In the genomic region with DNA sequence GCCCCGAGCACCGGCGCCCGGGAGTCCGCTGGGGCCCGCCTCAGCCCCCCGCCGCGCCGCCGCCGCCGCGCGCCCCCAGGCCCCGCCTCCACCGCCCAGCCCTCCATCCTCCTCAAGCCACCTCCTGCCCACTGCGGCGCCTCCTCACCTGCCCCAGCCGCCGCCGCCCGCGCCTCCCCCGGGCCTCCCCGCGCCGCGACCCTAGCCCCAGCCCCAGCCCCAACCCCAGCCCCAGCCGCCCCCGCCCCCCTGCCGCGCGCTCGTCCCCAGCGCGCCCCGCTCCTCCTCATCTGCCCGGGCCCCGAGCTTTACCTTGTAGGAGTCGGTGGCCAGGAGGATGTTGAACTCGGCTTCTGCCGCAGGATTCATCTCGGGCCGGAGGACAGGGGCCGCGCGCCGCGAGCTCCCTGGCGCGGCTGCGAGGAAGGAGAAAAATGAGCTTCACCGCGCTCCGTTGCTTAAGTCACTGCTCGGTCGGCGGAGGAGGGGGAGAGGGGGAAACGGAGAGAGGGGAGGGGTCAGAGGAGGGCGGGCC, we compare ENCODE assay signal across 8 cellular contexts. TPM values are rescaled to one million over a fixed set of nuclear protein-coding genes. Genes with fewer than 3 reads are reported as not detected.
A peak's percentile ranks its signal among the peaks of the same experiment; 100 is the strongest.
DNase-seq lines count a peak whose midpoint lies in the region; ATAC-seq and TF ChIP-seq lines count a peak whose summit lies in the region.

A gene (minus strand): TSS at position 468 of the 535 bp plus-strand sequence. CDS start 99 bp downstream, at position 369.

- peak; percentile 12 for ATAC-seq in GM19328 (IDR thresholded peaks at IDR 0.05; ENCODE audit: unreplicated experiment)

- H3K36me3 Mint-ChIP-seq in T-helper 2 cell treated with Interferon-gamma antibody and Interleukin-4, amounts not matched to agents 5 μg/mL and 100 μg/mL, for 36 hours (ENCODE audit: low read depth), result peaks cover 10% of the 10 kb centered on the region
- peaks cover 50% of the 10 kb centered on the region for H3K36me3 Mint-ChIP-seq in stimulated activated naive CD8-positive, alpha-beta T cell treated with anti-CD3 and anti-CD28 coated beads, Interleukin-15, Interleukin-2, amounts not matched to agents 100 ng/mL and 50 ng/mL, for 24 hours (ENCODE audit: low read depth)

- no peaks in the 10 kb centered on the region for H3K4me1 ChIP-seq in mesenchymal stem cell (ENCODE audit: control insufficient read depth, insufficient read depth, low read depth, low read length)

- H3K9me3 ChIP-seq in mesenchymal stem cell (ENCODE audit: control insufficient read depth, low read length), result no peaks in the 10 kb centered on the region

- H2BK5ac ChIP-seq in mesenchymal stem cell (ENCODE audit: low read depth, low read length, poor library complexity, severe bottlenecking), result peak within 1 kb of the TSS; percentile 91

- no peak for TF ChIP-seq CTCF in C4-2B (conservative IDR thresholded peaks at IDR 0.05)
- TF ChIP-seq CTCF in dorsolateral prefrontal cortex (IDR thresholded peaks at IDR 0.05 in 54 of 56, conservative IDR thresholded peaks at IDR 0.05 in 2 of 56; ENCODE audit: low read depth in 1 of 56, partially characterized antibody in 56 of 56), result no peak

- H3K18ac ChIP-seq in mesenchymal stem cell (ENCODE audit: low read depth in 1 of 2, low read length in 2 of 2), result peak within 1 kb of the TSS; percentile 82 to 96

- H3K4me1 Mint-ChIP-seq in T-helper 2 cell treated with Interferon-gamma antibody and Interleukin-4, amounts not matched to agents 5 μg/mL and 100 μg/mL, for 36 hours (ENCODE audit: low read depth), result peaks cover 43% of the 10 kb centered on the region
- H3K4me1 Mint-ChIP-seq in stimulated activated naive CD8-positive, alpha-beta T cell treated with anti-CD3 and anti-CD28 coated beads, Interleukin-15, Interleukin-2, amounts not matched to agents 100 ng/mL and 50 ng/mL, for 24 hours (ENCODE audit: low read depth), result peaks cover 58% of the 10 kb centered on the region

- H2BK120ac ChIP-seq in mesenchymal stem cell (ENCODE audit: low read depth, low read length), result peak within 1 kb of the TSS; percentile 91

- H3K27me3 Mint-ChIP-seq in T-helper 2 cell treated with Interferon-gamma antibody and Interleukin-4, amounts not matched to agents 5 μg/mL and 100 μg/mL, for 36 hours (ENCODE audit: low read depth), result no peaks in the 10 kb centered on the region
- H3K27me3 Mint-ChIP-seq in stimulated activated naive CD8-positive, alpha-beta T cell treated with anti-CD3 and anti-CD28 coated beads, Interleukin-15, Interleukin-2, amounts not matched to agents 100 ng/mL and 50 ng/mL, for 24 hours, result no peaks in the 10 kb centered on the region

- peak within 1 kb of the TSS; percentile 95 for H4K91ac ChIP-seq in mesenchymal stem cell (ENCODE audit: low read length)

- H3K27ac ChIP-seq in C4-2B (peak within 1 kb of the TSS; percentile 93), dorsolateral prefrontal cortex (peak within 1 kb of the TSS; percentile 80 to 98 (median 94)), mesenchymal stem cell (ENCODE audit: low read length, poor library complexity, severe bottlenecking) (peak within 1 kb of the TSS; percentile 97)

- H3K23ac ChIP-seq in mesenchymal stem cell (ENCODE audit: low read length in 2 of 2), result peak within 1 kb of the TSS in 1 of 2 experiments; percentile 64

- peak within 1 kb of the TSS in 1 of 2 experiments; percentile 19 for H3K14ac ChIP-seq in mesenchymal stem cell (ENCODE audit: low read length in 2 of 2)

- intact Hi-C loops in dorsolateral prefrontal cortex (cut with DNase I), result loop anchor here (2.0 to 10.0 kb wide), 8 partner anchors 107 to 230 kb away; a partner anchor contains a TSS

- H2BK15ac ChIP-seq in mesenchymal stem cell (ENCODE audit: low read depth, poor library complexity, severe bottlenecking), result peak within 1 kb of the TSS; percentile 92

- H3K27me3 ChIP-seq in dorsolateral prefrontal cortex (no peaks in the 10 kb centered on the region), mesenchymal stem cell (ENCODE audit: control insufficient read depth in 1 of 2, insufficient read depth in 1 of 2, low read length in 2 of 2) (no peaks in the 10 kb centered on the region)

- peak within 1 kb of the TSS; percentile 45 to 77 for H3K4ac ChIP-seq in mesenchymal stem cell (ENCODE audit: low read depth in 1 of 2, low read length in 2 of 2)

- no peaks in the 10 kb centered on the region for H3K9me3 Mint-ChIP-seq in T-helper 2 cell treated with Interferon-gamma antibody and Interleukin-4, amounts not matched to agents 5 μg/mL and 100 μg/mL, for 36 hours
- H3K9me3 Mint-ChIP-seq in stimulated activated naive CD8-positive, alpha-beta T cell treated with anti-CD3 and anti-CD28 coated beads, Interleukin-15, Interleukin-2, amounts not matched to agents 100 ng/mL and 50 ng/mL, for 24 hours, result peaks cover 7% of the 10 kb centered on the region

- H3K9ac ChIP-seq in mesenchymal stem cell (ENCODE audit: low read length), result peak within 1 kb of the TSS; percentile 99

- H2AFZ ChIP-seq in mesenchymal stem cell (ENCODE audit: low read depth, low read length), result peak within 1 kb of the TSS; percentile 59

- peaks cover 0 to 6% of the 10 kb centered on the region in 2 experiments for H3K36me3 ChIP-seq in mesenchymal stem cell (ENCODE audit: control insufficient read depth in 1 of 2, insufficient read depth in 2 of 2, low read depth in 1 of 2, low read length in 2 of 2)

- DNase-seq in HT1080 (ENCODE audit: low read depth), result no peak
- DNase-seq in T-helper 2 cell treated with Interferon-gamma antibody and Interleukin-4, amounts not matched to agents 5 μg/mL and 100 μg/mL, for 36 hours (ENCODE audit: low spot score), result peak; percentile 66
- DNase-seq in dorsolateral prefrontal cortex, result peak in 4 of 10 donors; percentile 45 to 87 (median 54)
- DNase-seq in mesenchymal stem cell, result no peak
- no peak for DNase-seq in OCI-M1 (lab: John Stamatoyannopoulos, UW)

- no peaks in the 10 kb centered on the region for H3K79me1 ChIP-seq in mesenchymal stem cell (replicated peaks; ENCODE audit: low read length, poor library complexity, severe bottlenecking)

- peak within 1 kb of the TSS; percentile 63 for H2AK5ac ChIP-seq in mesenchymal stem cell (ENCODE audit: low read length, severe bottlenecking)

- H3K27ac Mint-ChIP-seq in T-helper 2 cell treated with Interferon-gamma antibody and Interleukin-4, amounts not matched to agents 5 μg/mL and 100 μg/mL, for 36 hours, result peak within 1 kb of the TSS; percentile 98
- H3K27ac Mint-ChIP-seq in stimulated activated naive CD8-positive, alpha-beta T cell treated with anti-CD3 and anti-CD28 coated beads, Interleukin-15, Interleukin-2, amounts not matched to agents 100 ng/mL and 50 ng/mL, for 24 hours, result peak within 1 kb of the TSS; percentile 100

- peak within 1 kb of the TSS; percentile 97 for H4K8ac ChIP-seq in mesenchymal stem cell (ENCODE audit: low read length)

- peak within 1 kb of the TSS; percentile 96 for H3K4me3 Mint-ChIP-seq in T-helper 2 cell treated with Interferon-gamma antibody and Interleukin-4, amounts not matched to agents 5 μg/mL and 100 μg/mL, for 36 hours
- H3K4me3 Mint-ChIP-seq in stimulated activated naive CD8-positive, alpha-beta T cell treated with anti-CD3 and anti-CD28 coated beads, Interleukin-15, Interleukin-2, amounts not matched to agents 100 ng/mL and 50 ng/mL, for 24 hours, result peak within 1 kb of the TSS; percentile 97

- H3K4me2 ChIP-seq in mesenchymal stem cell (ENCODE audit: low read length, poor library complexity, severe bottlenecking), result peak within 1 kb of the TSS; percentile 80

- H3K4me3 ChIP-seq in dorsolateral prefrontal cortex, result peak within 1 kb of the TSS; percentile 63 to 98 (median 86)
- H3K4me3 ChIP-seq in mesenchymal stem cell (ENCODE audit: insufficient read depth in 1 of 2, low read depth in 1 of 2, low read length in 2 of 2), result peak within 1 kb of the TSS; percentile 83 to 90

- WGBS in mesenchymal stem cell, result 1% methylated on average over 34 of the region's 61 CpGs

- H2BK12ac ChIP-seq in mesenchymal stem cell (ENCODE audit: low read length in 2 of 2), result peak within 1 kb of the TSS; percentile 4 to 78

RNA-seq across cellular contexts. Expression of the gene that starts here (rescaled TPM):
- 54.9 and 67.0 TPM in 2 replicates for total RNA-seq in HT1080 (2014; rRNA removed; shearing (Covaris generic))
- polyA plus RNA-seq in HT1080 (2015; cell fraction: cytosol; rRNA removed), result 92.9 and 97.0 TPM in 2 replicates
- 79.8 and 94.3 TPM in 2 replicates for polyA plus RNA-seq in HT1080 (2015; cell fraction: nucleus; rRNA removed)
- total RNA-seq in dorsolateral prefrontal cortex, result 100 to 1,000 TPM in 17 of 120 experiments, 10 to 100 TPM in 103; 24.2 to 256 (median 58.4) TPM
- polyA plus RNA-seq in mesenchymal stem cell (2013, experiment 1 of 2), result 61.9 TPM
- 63.3 TPM for polyA plus RNA-seq in mesenchymal stem cell (2013, experiment 2 of 2)
